15 cellular contexts compared by ENCODE assay signal in genomic region chr6:54428437-54428836, GRCh38.
DNase-seq lines count a peak whose midpoint lies in the region; ATAC-seq and TF ChIP-seq lines count a peak whose summit lies in the region.
"Had no signal": no experiment of that assay in that cellular context is flagged by ENCODE, and none has a peak within 500 bp of the region (broad histone marks: within the 10 kb centered on the region; RNA-seq: fewer than 3 reads in every experiment).

No MANE protein-coding gene starts in this region.

- CTCF ChIA-PET in SK-N-SH (lab: Yijun Ruan, JAX), result no interaction called here

- POLR2A ChIA-PET in SK-N-SH (lab: Yijun Ruan, JAX), result no interaction called here

- no peak for TF ChIP-seq EP300 in SK-N-SH (IDR thresholded peaks at IDR 0.05; ENCODE audit: borderline replicate concordance in 1 of 2, low read depth in 1 of 2, low read length in 1 of 2)

- no peak for TF ChIP-seq RAD21 in SK-N-SH (IDR thresholded peaks at IDR 0.05; ENCODE audit: low read length)

- no peaks in the 10 kb centered on the region for H3F3A ChIP-seq in SK-N-SH (replicated peaks; ENCODE audit: insufficient read depth)

- no peak overlapping the region for H3K4me3 ChIP-seq in SK-N-SH (ENCODE audit: low read depth in 2 of 2, low read length in 1 of 2)
- H3K4me3 ChIP-seq: SK-N-MC, testis had no signal

- DNase-seq in SK-N-SH (no peak), G401 (ENCODE audit: low spot score) (no peak), NCI-H774 (lab: John Stamatoyannopoulos, UW) (no peak), NCI-H748 treated with DMSO at 0.1 percent for 48 hours (lab: John Stamatoyannopoulos, UW) (no peak), NCI-H1417 (lab: John Stamatoyannopoulos, UW) (no peak)
- DNase-seq: islet precursor cell; NCI-H2107; stimulated activated CD4-positive, alpha-beta T cell treated with anti-CD3 and anti-CD28 coated beads, Interleukin-4, amount 100 ng/mL, for 1 hour; testis had no signal

- peaks cover 0 to 10% of the 10 kb centered on the region in 2 experiments; a peak in 3 of 4 replicates for H3K4me1 ChIP-seq in SK-N-SH (ENCODE audit: control insufficient read depth in 1 of 2, insufficient read depth in 2 of 2, low read depth in 1 of 2, low read length in 1 of 2)
- H3K4me1 ChIP-seq: testis had no signal

- no peak overlapping the region for H3K9ac ChIP-seq in SK-N-SH

- no peaks in the 10 kb centered on the region for H3K27me3 ChIP-seq in SK-N-SH (ENCODE audit: insufficient read depth)
- H3K27me3 ChIP-seq: neutrophil, testis had no signal

- ATAC-seq in SK-N-SH treated with all-trans-retinoic acid at 6 μM for 48 hours, result no peak
- ATAC-seq in HG02571 (IDR thresholded peaks at IDR 0.05; ENCODE audit: unreplicated experiment), result peak; percentile 95
- ATAC-seq in HG03378 (IDR thresholded peaks at IDR 0.05; ENCODE audit: unreplicated experiment), result peak; percentile 84

- TF ChIP-seq CTCF in SK-N-SH (IDR thresholded peaks at IDR 0.05), result no peak

- H3K27ac ChIP-seq in SK-N-SH (ENCODE audit: low read depth in 2 of 2, low read length in 1 of 2), result no peak overlapping the region
- H3K27ac ChIP-seq: 22Rv1, neutrophil, SK-N-MC, testis had no signal

- H3K36me3 ChIP-seq in SK-N-SH (replicated peaks in 1 of 2; ENCODE audit: control insufficient read depth in 1 of 2, insufficient read depth in 2 of 2, low read length in 1 of 2), result no peaks in the 10 kb centered on the region
- H3K36me3 ChIP-seq: neutrophil had no signal

- H3K4me2 ChIP-seq in SK-N-SH, result no peak overlapping the region

- no peaks in the 10 kb centered on the region for H3K79me2 ChIP-seq in SK-N-SH (ENCODE audit: insufficient read depth)

- in situ Hi-C loops in G401 (cut with HindIII; ENCODE audit: low sequenced_read_pairs), result no loop called here

- H3K9me2 ChIP-seq in SK-N-SH, result no peaks in the 10 kb centered on the region

- WGBS in SK-N-SH (ENCODE audit: low lambda C conversion rate), result 19% methylated on average over 2 of the region's 2 CpGs

- no peaks in the 10 kb centered on the region for H3K9me3 ChIP-seq in SK-N-SH
- H3K9me3 ChIP-seq: neutrophil, testis had no signal

- H4K20me1 ChIP-seq in SK-N-SH (ENCODE audit: insufficient read depth), result no peaks in the 10 kb centered on the region

- peak overlapping the region; percentile 66; the same call in 1 of the 2 replicates for H2AFZ ChIP-seq in SK-N-SH (ENCODE audit: low read depth)

TF ChIP-seq in SK-N-SH, 30 proteins besides CTCF, POLR2A, EP300 and RAD21:
- TF ChIP-seq JUND (IDR thresholded peaks at IDR 0.05), result no peak
- TF ChIP-seq FOSL2 (IDR thresholded peaks at IDR 0.05; ENCODE audit: borderline replicate concordance, low read depth), result no peak
- no peak for TF ChIP-seq RCOR1 (IDR thresholded peaks at IDR 0.05; ENCODE audit: low read length)
- TF ChIP-seq, protein P1, sequence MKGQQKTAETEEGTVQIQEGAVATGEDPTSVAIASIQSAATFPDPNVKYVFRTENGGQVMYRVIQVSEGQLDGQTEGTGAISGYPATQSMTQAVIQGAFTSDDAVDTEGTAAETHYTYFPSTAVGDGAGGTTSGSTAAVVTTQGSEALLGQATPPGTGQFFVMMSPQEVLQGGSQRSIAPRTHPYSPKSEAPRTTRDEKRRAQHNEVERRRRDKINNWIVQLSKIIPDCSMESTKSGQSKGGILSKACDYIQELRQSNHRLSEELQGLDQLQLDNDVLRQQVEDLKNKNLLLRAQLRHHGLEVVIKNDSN (IDR thresholded peaks at IDR 0.05; ENCODE audit: borderline replicate concordance, low read depth), result peak; percentile 54; the same call in 1 of the 2 replicates
TF ChIP-seq in SK-N-SH: peak in this region for 1.

TF ChIP-seq in SK-N-SH treated with all-trans-retinoic acid at 6 μM for 48 hours, 23 proteins besides CTCF, POLR2A, EP300 and RAD21:
- no peak for TF ChIP-seq SNAI2 (CRISPR knock-in tag; IDR thresholded peaks at IDR 0.05)
- no peak for TF ChIP-seq PPARA (CRISPR knock-in tag; IDR thresholded peaks at IDR 0.05; ENCODE audit: borderline replicate concordance)
- TF ChIP-seq GLIS3 (CRISPR knock-in tag; IDR thresholded peaks at IDR 0.05), result no peak
- no peak for TF ChIP-seq ZFP3 (CRISPR knock-in tag; IDR thresholded peaks at IDR 0.05)
- TF ChIP-seq, protein P2, sequence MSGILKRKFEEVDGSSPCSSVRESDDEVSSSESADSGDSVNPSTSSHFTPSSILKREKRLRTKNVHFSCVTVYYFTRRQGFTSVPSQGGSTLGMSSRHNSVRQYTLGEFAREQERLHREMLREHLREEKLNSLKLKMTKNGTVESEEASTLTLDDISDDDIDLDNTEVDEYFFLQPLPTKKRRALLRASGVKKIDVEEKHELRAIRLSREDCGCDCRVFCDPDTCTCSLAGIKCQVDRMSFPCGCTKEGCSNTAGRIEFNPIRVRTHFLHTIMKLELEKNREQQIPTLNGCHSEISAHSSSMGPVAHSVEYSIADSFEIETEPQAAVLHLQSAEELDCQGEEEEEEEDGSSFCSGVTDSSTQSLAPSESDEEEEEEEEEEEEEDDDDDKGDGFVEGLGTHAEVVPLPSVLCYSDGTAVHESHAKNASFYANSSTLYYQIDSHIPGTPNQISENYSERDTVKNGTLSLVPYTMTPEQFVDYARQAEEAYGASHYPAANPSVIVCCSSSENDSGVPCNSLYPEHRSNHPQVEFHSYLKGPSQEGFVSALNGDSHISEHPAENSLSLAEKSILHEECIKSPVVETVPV (CRISPR knock-in tag; IDR thresholded peaks at IDR 0.05), result no peak
- no peak for TF ChIP-seq ESRRG (CRISPR knock-in tag; IDR thresholded peaks at IDR 0.05)
- no peak for TF ChIP-seq PATZ1 (CRISPR knock-in tag; IDR thresholded peaks at IDR 0.05; ENCODE audit: borderline replicate concordance)
- no peak for TF ChIP-seq ZNF8 (CRISPR knock-in tag; IDR thresholded peaks at IDR 0.05)
- no peak for TF ChIP-seq RARB (CRISPR knock-in tag; IDR thresholded peaks at IDR 0.05)
- no peak for TF ChIP-seq ZC3H10 (CRISPR knock-in tag; IDR thresholded peaks at IDR 0.05)
